ENCODE assay signal across 9 cellular contexts in the genomic region with DNA sequence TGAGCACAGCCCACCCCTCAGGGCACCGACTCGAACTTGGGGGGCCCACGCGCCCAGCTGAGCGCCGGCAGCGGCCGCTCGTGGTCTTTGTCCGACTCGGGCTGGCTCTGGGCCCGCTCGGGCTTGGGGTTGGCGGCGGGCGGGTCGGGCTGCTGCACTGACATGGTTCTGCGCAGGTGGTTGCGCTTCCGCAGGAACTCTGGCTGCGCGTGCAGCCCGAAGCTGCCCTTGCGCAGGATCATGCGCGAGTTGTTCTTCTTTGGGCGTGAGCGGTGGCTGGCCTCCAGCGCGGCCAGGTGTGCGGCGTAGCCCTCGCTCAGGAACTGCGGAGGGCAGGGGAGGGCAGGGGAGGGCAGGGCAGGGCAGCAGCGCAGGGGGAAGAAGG. TPM values are rescaled to one million over a fixed set of nuclear protein-coding genes. Genes with fewer than 3 reads are reported as not detected.
DNase-seq lines count a peak whose midpoint lies in the region; ATAC-seq, FAIRE-seq and TF ChIP-seq lines count a peak whose summit lies in the region.
"Had no signal": no experiment of that assay in that cellular context is flagged by ENCODE, and none has a peak within 500 bp of the region (broad histone marks: within the 10 kb centered on the region; RNA-seq: fewer than 3 reads in every experiment).

No MANE protein-coding gene starts in this region.

- peaks cover 35 to 43% (median 41%) of the 10 kb centered on the region in 3 donors for H3K4me1 Mint-ChIP-seq in naive B cell

- no peaks in the 10 kb centered on the region for H3K9me3 Mint-ChIP-seq in naive B cell

- no peak for TF ChIP-seq CTCF in colonic mucosa (IDR thresholded peaks at IDR 0.05)

- FAIRE-seq in RCC 7860 (lab: Jason Lieb, UNC) = no peak

- H3K27ac Mint-ChIP-seq in naive B cell = peak overlapping the region; percentile 21 to 95 (median 91)

- H3K4me3 Mint-ChIP-seq in naive B cell = peak overlapping the region in 6 of 8 donors; percentile 51 to 71 (median 66)

- H3K27me3 ChIP-seq in colonic mucosa = no peaks in the 10 kb centered on the region

- no peak overlapping the region for H3K9ac ChIP-seq in colonic mucosa (ENCODE audit: low read depth in 2 of 2, low read length in 2 of 2)

- no peaks in the 10 kb centered on the region for H3K9me3 ChIP-seq in colonic mucosa

- intact Hi-C loops in colonic mucosa (cut with DNase I) = no loop called here
- intact Hi-C loops in posterior cingulate gyrus (cut with DNase I) = no loop called here

- H3K27ac ChIP-seq in colonic mucosa = no peak overlapping the region

- no peaks in the 10 kb centered on the region for H3K27me3 Mint-ChIP-seq in naive B cell

- H3K4me1 ChIP-seq in colonic mucosa = no peaks in the 10 kb centered on the region

- no peaks in the 10 kb centered on the region for H3K36me3 ChIP-seq in colonic mucosa

- no peaks in the 10 kb centered on the region for H3K36me3 Mint-ChIP-seq in naive B cell

- ATAC-seq in naive B cell (ENCODE audit: low read depth in 2 of 2) (peak; percentile 97), GM19328 (IDR thresholded peaks at IDR 0.05; ENCODE audit: unreplicated experiment) (no peak), GM18907 (IDR thresholded peaks at IDR 0.05; ENCODE audit: unreplicated experiment) (no peak)

- no peak overlapping the region for H3K4me3 ChIP-seq in colonic mucosa

- peak; percentile 66 for DNase-seq in CD1c-positive myeloid dendritic cell (ENCODE audit: extremely low spot score)
- peak; percentile 24 for DNase-seq in NOMO-1 treated with DMSO at 0.1 percent for 48 hours (lab: John Stamatoyannopoulos, UW; ENCODE audit: unreplicated experiment)
- peak; percentile 71 for DNase-seq in colonic mucosa
- peak; percentile 73 for DNase-seq in naive B cell
- no peak for DNase-seq in posterior cingulate gyrus
- DNase-seq in RCC 7860 (ENCODE audit: low spot score) = no peak

RNA-seq across cellular contexts. Expression of gene PIMREG, which starts 11.1 kb away (rescaled TPM):
- 10 to 100 TPM in 1 of 2 donors, 1 to 10 TPM in 1; 4.3 to 26.0 TPM for total RNA-seq in colonic mucosa
- not detected for polyA plus RNA-seq in naive B cell (ENCODE audit: low read depth in 6 of 6)

RNA-seq across cellular contexts. Expression of gene AIPL1, which starts 20.4 kb away (rescaled TPM):
- total RNA-seq in colonic mucosa = not detected
- not detected for polyA plus RNA-seq in naive B cell (ENCODE audit: low read depth in 6 of 6)
- total RNA-seq: T-helper 1 cell treated with Interleukin-12 subunit alpha and Interleukin-12 subunit beta and Interleukin-4 antibody, amounts not matched to agents 30 ng/mL and 1 ng/mL, for 36 hours had no signal

Comparison
In these comparisons a context has a peak if more than half of its experiments do, and no peak if none do; other contexts are left out.
1. DNase-seq: peak in CD1c-positive myeloid dendritic cell (single experiment), NOMO-1 treated with DMSO at 0.1 percent for 48 hours (single experiment), colonic mucosa (single experiment) and naive B cell (single experiment); none in posterior cingulate gyrus (0 of 10) and RCC 7860 (single experiment).
2. ATAC-seq: peak in naive B cell (2 of 2); none in GM19328 (single experiment) and GM18907 (single experiment).